19 cellular contexts compared by ENCODE assay signal in genomic region chr10:125076121-125076825, GRCh38.
A peak's percentile ranks its signal among the peaks of the same experiment; 100 is the strongest.
DNase-seq lines count a peak whose midpoint lies in the region; ATAC-seq and TF ChIP-seq lines count a peak whose summit lies in the region.
"Had no signal": no experiment of that assay in that cellular context is flagged by ENCODE, and none has a peak within 500 bp of the region (broad histone marks: within the 10 kb centered on the region; RNA-seq: fewer than 3 reads in every experiment).

No MANE protein-coding gene starts in this region.

- H3K79me2 ChIP-seq in smooth muscle cell (ENCODE audit: low read depth): peaks cover 97% of the 10 kb centered on the region

- no peak overlapping the region for H3K4me2 ChIP-seq in smooth muscle cell
- H3K4me2 ChIP-seq: BLaER1 had no signal

- WGBS in heart right ventricle, 2 donors: 67 to 72% methylated on average over 15 of the region's 15 CpGs
- WGBS in right cardiac atrium: 73% methylated on average over 15 of the region's 15 CpGs
- WGBS in smooth muscle cell (ENCODE audit: low lambda C conversion rate): 94% methylated on average over 15 of the region's 15 CpGs

- no peak for DNase-seq in heart right ventricle
- DNase-seq in Right ventricle myocardium inferior (ENCODE audit: missing footprints): no peak
- peak in 2 of 3 donors; percentile 2 to 34 for DNase-seq in right cardiac atrium
- DNase-seq in neural crest cell (ENCODE audit: low read depth, low spot score): no peak
- DNase-seq in uterus: no peak
- no peak for DNase-seq in smooth muscle cell (lab: John Stamatoyannopoulos, UW; ENCODE audit: unreplicated experiment)
- DNase-seq: activated CD8-positive, alpha-beta T cell treated with anti-CD3 and anti-CD28 coated beads, Interleukin-2, amount 10 ng/mL, durations not matched to agents 7 days and 5 days; activated T-cell treated with anti-CD3 and anti-CD28 coated beads, Interleukin-2, amount 50 U/mL, for 48 hours; colonic mucosa; EL; NCI-H748 treated with DMSO at 0.1 percent for 48 hours; small intestine; stimulated activated CD4-positive, alpha-beta T cell treated with anti-CD3 and anti-CD28 coated beads, Interleukin-4, amount 100 ng/mL, for 24 hours; WERI-Rb-1 had no signal

- H3K27me3 ChIP-seq in heart right ventricle (no peaks in the 10 kb centered on the region), right cardiac atrium (ENCODE audit: control insufficient read depth, insufficient read depth) (no peaks in the 10 kb centered on the region), uterus (no peaks in the 10 kb centered on the region), smooth muscle cell (ENCODE audit: low read depth) (no peaks in the 10 kb centered on the region)
- H3K27me3 ChIP-seq: BLaER1, colonic mucosa, pancreas had no signal

- peaks cover 32% of the 10 kb centered on the region for H3K36me3 Mint-ChIP-seq in neural crest cell (ENCODE audit: low read depth)
- H3K36me3 Mint-ChIP-seq: activated naive CD4-positive, alpha-beta T cell treated with anti-CD3 and anti-CD28 coated beads, Interleukin-2, amount 50 U/mL, for 72 hours had no signal

- no peak for TF ChIP-seq CTCF in heart right ventricle (IDR thresholded peaks at IDR 0.05)
- TF ChIP-seq CTCF in neural crest cell (conservative IDR thresholded peaks at IDR 0.05): no peak
- TF ChIP-seq CTCF in uterus (IDR thresholded peaks at IDR 0.05): no peak
- no peak for TF ChIP-seq CTCF in smooth muscle cell (IDR thresholded peaks at IDR 0.05; ENCODE audit: borderline replicate concordance, insufficient read depth, poor library complexity, severe bottlenecking)

- H3K27ac ChIP-seq in heart right ventricle (peak overlapping the region in 9 of 10 donors; percentile 31 to 78 (median 63)), right cardiac atrium (ENCODE audit: low read length) (no peak overlapping the region), uterus (peak overlapping the region; percentile 3 to 21), smooth muscle cell (ENCODE audit: low read depth) (no peak overlapping the region)
- H3K27ac ChIP-seq: BLaER1, colonic mucosa, pancreas, WERI-Rb-1 had no signal

- peak overlapping the region; percentile 2 for H3K4me3 Mint-ChIP-seq in neural crest cell
- H3K4me3 Mint-ChIP-seq: activated CD8-positive, alpha-beta T cell treated with anti-CD3 and anti-CD28 coated beads, Interleukin-2, amount 10 ng/mL, durations not matched to agents 7 days and 5 days had no signal

- intact Hi-C loops in heart right ventricle (cut with DNase I) (no loop called here), Right ventricle myocardium inferior (cut with DNase I) (no loop called here), right cardiac atrium (cut with DNase I) (no loop called here), uterus (cut with DNase I; ENCODE audit: low total_unique reads) (loop anchor here (10.0 kb wide), 1 partner anchor 71 kb away; no protein-coding TSS in a partner anchor)

- H4K20me1 ChIP-seq in smooth muscle cell (ENCODE audit: low read depth): peaks cover 96% of the 10 kb centered on the region

- no peaks in the 10 kb centered on the region for H3K9me3 ChIP-seq in heart right ventricle
- H3K9me3 ChIP-seq in right cardiac atrium (ENCODE audit: control insufficient read depth, low read length): no peaks in the 10 kb centered on the region
- no peaks in the 10 kb centered on the region for H3K9me3 ChIP-seq in uterus
- H3K9me3 ChIP-seq in smooth muscle cell (replicated peaks; ENCODE audit: low read depth): no peaks in the 10 kb centered on the region
- H3K9me3 ChIP-seq: BLaER1, colonic mucosa, pancreas had no signal

- peak overlapping the region; percentile 3 for H3K27ac Mint-ChIP-seq in neural crest cell (ENCODE audit: unreplicated experiment)
- H3K27ac Mint-ChIP-seq: activated CD8-positive, alpha-beta T cell treated with anti-CD3 and anti-CD28 coated beads, Interleukin-2, amount 10 ng/mL, durations not matched to agents 7 days and 5 days; activated naive CD4-positive, alpha-beta T cell treated with anti-CD3 and anti-CD28 coated beads, Interleukin-2, amount 50 U/mL, for 72 hours had no signal

- H3K4me1 ChIP-seq in heart right ventricle (peaks cover 2 to 57% (median 19%) of the 10 kb centered on the region in 9 donors), right cardiac atrium (ENCODE audit: control insufficient read depth, insufficient read depth, low read length) (peaks cover 5% of the 10 kb centered on the region), uterus (peaks cover 3 to 8% of the 10 kb centered on the region in 2 donors), smooth muscle cell (ENCODE audit: low read depth) (no peaks in the 10 kb centered on the region)
- H3K4me1 ChIP-seq: colonic mucosa had no signal

- H3K9me3 Mint-ChIP-seq in neural crest cell: no peaks in the 10 kb centered on the region
- H3K9me3 Mint-ChIP-seq: activated naive CD4-positive, alpha-beta T cell treated with anti-CD3 and anti-CD28 coated beads, Interleukin-2, amount 50 U/mL, for 72 hours had no signal

- no peak overlapping the region for H3K4me3 ChIP-seq in heart right ventricle
- H3K4me3 ChIP-seq in right cardiac atrium (ENCODE audit: low read length): no peak overlapping the region
- H3K4me3 ChIP-seq in uterus: no peak overlapping the region
- H3K4me3 ChIP-seq in smooth muscle cell: no peak overlapping the region
- H3K4me3 ChIP-seq: BLaER1, colonic mucosa, pancreas had no signal

- H3K36me3 ChIP-seq in heart right ventricle: peaks cover 0 to 50% (median 0%) of the 10 kb centered on the region in 9 donors
- H3K36me3 ChIP-seq in uterus: no peaks in the 10 kb centered on the region
- no peaks in the 10 kb centered on the region for H3K36me3 ChIP-seq in smooth muscle cell (ENCODE audit: low read depth)
- H3K36me3 ChIP-seq: colonic mucosa had no signal

- H3F3A ChIP-seq in smooth muscle cell (ENCODE audit: low read depth): no peaks in the 10 kb centered on the region

- ATAC-seq in heart right ventricle (peak in 3 of 8 donors; percentile 7 to 44 (median 11)), Right ventricle myocardium inferior (no peak), right cardiac atrium (no peak), GM18519 (IDR thresholded peaks at IDR 0.05; ENCODE audit: low FRiP score, unreplicated experiment) (no peak), GM19023 (IDR thresholded peaks at IDR 0.05; ENCODE audit: unreplicated experiment) (no peak)
- ATAC-seq: activated CD8-positive, alpha-beta T cell treated with anti-CD3 and anti-CD28 coated beads, Interleukin-2, amount 10 ng/mL, durations not matched to agents 7 days and 5 days; activated naive CD4-positive, alpha-beta T cell treated with anti-CD3 and anti-CD28 coated beads, Interleukin-2, amount 50 U/mL, for 72 hours; pancreas had no signal

- no peak for TF ChIP-seq POLR2A in uterus (IDR thresholded peaks at IDR 0.05)

- H3K4me1 Mint-ChIP-seq in neural crest cell: peaks cover 66% of the 10 kb centered on the region

- H3K27me3 Mint-ChIP-seq in neural crest cell (ENCODE audit: low read depth): no peaks in the 10 kb centered on the region

- H2AFZ ChIP-seq in smooth muscle cell (ENCODE audit: low read depth): no peak overlapping the region

- no peak overlapping the region for H3K9ac ChIP-seq in smooth muscle cell (ENCODE audit: low read depth)
- H3K9ac ChIP-seq: BLaER1 had no signal

Comparison
In these comparisons a context has a peak if more than half of its experiments do, and no peak if none do; other contexts are left out.
1. DNase-seq: peak in right cardiac atrium (2 of 3); none in heart right ventricle (0 of 2), Right ventricle myocardium inferior (single experiment), neural crest cell (single experiment), uterus (0 of 2) and smooth muscle cell (single experiment).
2. H3K27ac ChIP-seq: peak in heart right ventricle (9 of 10) and uterus (2 of 2); none in right cardiac atrium (single experiment) and smooth muscle cell (single experiment).